7 cellular contexts compared by ENCODE assay signal in genomic region chr7:24010495-24010894, GRCh38.
"Had no signal": no experiment of that assay in that cellular context is flagged by ENCODE, and none has a peak within 500 bp of the region (broad histone marks: within the 10 kb centered on the region; RNA-seq: fewer than 3 reads in every experiment).

No MANE protein-coding gene starts in this region.

- DNase-seq: IMR-90, KBM-7, KG1 had no signal

- ATAC-seq: HepG2, K562 had no signal

- H3K4me3 ChIP-seq: K562 had no signal

- H3K27ac ChIP-seq: HL-60, KMS-11 had no signal
